Comparison of ENCODE assay signal across 17 cellular contexts in genomic region chr3:118412503-118412902, GRCh38.
DNase-seq lines count a peak whose midpoint lies in the region; ATAC-seq, FAIRE-seq and TF ChIP-seq lines count a peak whose summit lies in the region.
"Had no signal": no experiment of that assay in that cellular context is flagged by ENCODE, and none has a peak within 500 bp of the region (broad histone marks: within the 10 kb centered on the region; RNA-seq: fewer than 3 reads in every experiment).

No MANE protein-coding gene starts in this region.

- peaks cover under 1% of the 10 kb centered on the region for H3K9me3 ChIP-seq in suprapubic skin
- H3K9me3 ChIP-seq: testis had no signal

- TF ChIP-seq EP300 in suprapubic skin (IDR thresholded peaks at IDR 0.05) = no peak

- DNase-seq in left lobe of liver (ENCODE audit: low spot score) (no peak), DMS153 (lab: John Stamatoyannopoulos, UW) (no peak), GM12891 (ENCODE audit: insufficient read length, low spot score) (no peak), suprapubic skin (ENCODE audit: low spot score in 2 of 2) (no peak)
- DNase-seq: activated B cell treated with CpG ODN at 0.5 μM for 24 hours; activated CD8-positive, alpha-beta memory T cell treated with anti-CD3 and anti-CD28 coated beads, Interleukin-2, amount 50 U/mL, for 4 hours; activated naive CD8-positive, alpha-beta T cell treated with anti-CD3 and anti-CD28 coated beads, Interleukin-2, amount 50 U/mL, for 24 hours; CD4-positive, CD25-positive, alpha-beta regulatory T cell; EL; NCI-H1092 treated with DMSO at 0.1 percent for 48 hours; NCI-H226; OCI-M1; testis had no signal

- 81% methylated on average over 1 of the region's 1 CpG for WGBS in suprapubic skin

- no peak overlapping the region for H3K27ac ChIP-seq in suprapubic skin
- H3K27ac ChIP-seq: testis had no signal

- no peaks in the 10 kb centered on the region for H3K27me3 ChIP-seq in suprapubic skin
- H3K27me3 ChIP-seq: testis had no signal

- ATAC-seq in GM18868 (IDR thresholded peaks at IDR 0.05; ENCODE audit: unreplicated experiment) = peak; percentile 99
- ATAC-seq in GM21717 (IDR thresholded peaks at IDR 0.05; ENCODE audit: unreplicated experiment) = peak; percentile 97
- ATAC-seq in HG03064 (IDR thresholded peaks at IDR 0.05; ENCODE audit: low read depth, unreplicated experiment) = peak; percentile 87
- peak; percentile 37 for ATAC-seq in left lobe of liver
- ATAC-seq: activated naive CD8-positive, alpha-beta T cell treated with anti-CD3 and anti-CD28 coated beads, Interleukin-2, amount 50 U/mL, for 24 hours had no signal

- no peak for FAIRE-seq in GM12891 (lab: Jason Lieb, UNC)
- FAIRE-seq: GM19239 had no signal

- TF ChIP-seq POLR2A in GM12891 (IDR thresholded peaks at IDR 0.05; ENCODE audit: low read depth, low read length) (no peak), suprapubic skin (IDR thresholded peaks at IDR 0.05) (no peak)

- H3K4me3 ChIP-seq in suprapubic skin = no peak overlapping the region
- H3K4me3 ChIP-seq: testis had no signal

- H3K36me3 ChIP-seq in suprapubic skin = no peaks in the 10 kb centered on the region

- TF ChIP-seq CTCF in suprapubic skin (IDR thresholded peaks at IDR 0.05) = no peak

- H3K4me1 ChIP-seq in suprapubic skin = no peaks in the 10 kb centered on the region
- H3K4me1 ChIP-seq: testis had no signal

TF ChIP-seq in GM12891, 5 proteins besides CTCF, POLR2A, EP300 and RAD21:
- no peak for TF ChIP-seq SPI1 (IDR thresholded peaks at IDR 0.05; ENCODE audit: low read depth, low read length)
- no peak for TF ChIP-seq POLR2AphosphoS5 (IDR thresholded peaks at IDR 0.05; ENCODE audit: low read depth, low read length)
- no peak for TF ChIP-seq TAF1 (IDR thresholded peaks at IDR 0.05; ENCODE audit: low read depth, low read length)
- TF ChIP-seq PAX5 (IDR thresholded peaks at IDR 0.05; ENCODE audit: insufficient read depth, low read length, severe bottlenecking) = no peak
- TF ChIP-seq POU2F2 (IDR thresholded peaks at IDR 0.05; ENCODE audit: low read depth, low read length) = no peak

Comparison
In these comparisons a context has a peak if more than half of its experiments do, and no peak if none do; other contexts are left out.
1. ATAC-seq: peak in every context shown above with its lines; median percentile 99 in GM18868; 97 in GM21717; 87 in HG03064; 37 in left lobe of liver.